11 cellular contexts compared by ENCODE assay signal in the genomic region with DNA sequence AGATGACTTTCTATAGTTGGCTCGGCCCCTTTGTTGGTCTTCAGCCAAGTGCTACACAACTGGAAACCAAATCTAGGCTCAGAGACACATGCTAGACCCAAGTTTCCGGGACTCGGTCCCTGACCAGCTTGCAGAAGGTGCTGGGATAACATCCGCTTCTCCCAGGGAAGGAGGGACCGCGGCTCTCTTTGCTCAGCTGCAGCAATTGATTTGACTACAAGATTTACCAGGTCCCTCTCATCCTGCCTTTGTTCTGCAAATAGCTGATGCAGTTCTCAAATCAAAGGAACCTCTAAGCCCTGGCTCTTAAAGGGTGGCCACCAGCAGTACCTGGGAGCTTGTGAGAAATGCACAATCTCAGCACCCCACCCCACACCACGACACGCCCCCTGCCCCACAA.
"Had no signal": no experiment of that assay in that cellular context is flagged by ENCODE, and none has a peak within 500 bp of the region (broad histone marks: within the 10 kb centered on the region; RNA-seq: fewer than 3 reads in every experiment).

No MANE protein-coding gene starts in this region.

- H3K4me3 ChIP-seq: heart left ventricle, upper lobe of right lung had no signal

- H3K27ac Mint-ChIP-seq: activated CD4-positive, alpha-beta memory T cell treated with anti-CD3 and anti-CD28 coated beads, Interleukin-2, amount 10 ng/mL, durations not matched to agents 7 days and 5 days; activated naive CD8-positive, alpha-beta T cell treated with anti-CD3 and anti-CD28 coated beads, Interleukin-2, amount 10 ng/mL, durations not matched to agents 7 days and 5 days; stimulated activated naive CD8-positive, alpha-beta T cell treated with anti-CD3 and anti-CD28 coated beads, Interleukin-15, Interleukin-2, amounts not matched to agents 100 ng/mL and 50 ng/mL, for 24 hours had no signal

- H3K9me3 ChIP-seq: heart left ventricle, upper lobe of right lung had no signal

- H3K4me3 Mint-ChIP-seq: activated CD4-positive, alpha-beta memory T cell treated with anti-CD3 and anti-CD28 coated beads, Interleukin-2, amount 10 ng/mL, durations not matched to agents 7 days and 5 days; activated naive CD8-positive, alpha-beta T cell treated with anti-CD3 and anti-CD28 coated beads, Interleukin-2, amount 10 ng/mL, durations not matched to agents 7 days and 5 days; stimulated activated naive CD8-positive, alpha-beta T cell treated with anti-CD3 and anti-CD28 coated beads, Interleukin-15, Interleukin-2, amounts not matched to agents 100 ng/mL and 50 ng/mL, for 24 hours had no signal

- H3K27me3 Mint-ChIP-seq: activated naive CD8-positive, alpha-beta T cell treated with anti-CD3 and anti-CD28 coated beads, Interleukin-2, amount 10 ng/mL, durations not matched to agents 7 days and 5 days; stimulated activated naive CD8-positive, alpha-beta T cell treated with anti-CD3 and anti-CD28 coated beads, Interleukin-15, Interleukin-2, amounts not matched to agents 100 ng/mL and 50 ng/mL, for 24 hours had no signal

- H3K36me3 ChIP-seq: heart left ventricle, upper lobe of right lung had no signal

- H3K27ac ChIP-seq: heart left ventricle, upper lobe of right lung had no signal

- DNase-seq: activated CD4-positive, alpha-beta memory T cell treated with anti-CD3 and anti-CD28 coated beads, Interleukin-2, amount 10 ng/mL, durations not matched to agents 7 days and 5 days; activated naive CD8-positive, alpha-beta T cell treated with anti-CD3 and anti-CD28 coated beads, Interleukin-2, amount 10 ng/mL, durations not matched to agents 7 days and 5 days; anterior cingulate cortex; foreskin melanocyte; heart left ventricle; retina; stimulated activated CD4-positive, alpha-beta T cell treated with anti-CD3 and anti-CD28 coated beads, Interleukin-15, amount 100 ng/mL, for 24 hours; stimulated activated CD4-positive, alpha-beta T cell treated with anti-CD3 and anti-CD28 coated beads, Interleukin-4, amount 100 ng/mL, for 24 hours; T1000; upper lobe of right lung had no signal

- H3K4me1 ChIP-seq: heart left ventricle had no signal
